In genomic region chr12:42794811-42795210, GRCh38 we compare ENCODE assay signal across 15 cellular contexts.
"Had no signal": no experiment of that assay in that cellular context is flagged by ENCODE, and none has a peak within 500 bp of the region (broad histone marks: within the 10 kb centered on the region; RNA-seq: fewer than 3 reads in every experiment).

No MANE protein-coding gene starts in this region.

- H3K36me3 ChIP-seq: lower lobe of right lung, neutrophil, transverse colon had no signal

- H3K27ac ChIP-seq: hepatocyte, lower lobe of right lung, neutrophil, skin epidermis, transverse colon had no signal

- H2AFZ ChIP-seq: hepatocyte had no signal

- H3K27me3 ChIP-seq: hepatocyte, neutrophil, transverse colon had no signal

- H3K4me1 ChIP-seq: lower lobe of right lung, transverse colon had no signal

- H3K4me1 Mint-ChIP-seq: naive thymus-derived CD4-positive, alpha-beta T cell; stimulated activated memory B cell treated with anti-CD40 and anti-IgM and Interleukin-4, amounts not matched to agents 10 μg/mL and 1 μg/mL and 100 μg/mL, for 72 hours had no signal

- H3K4me3 Mint-ChIP-seq: activated CD4-positive, alpha-beta memory T cell treated with anti-CD3 and anti-CD28 coated beads for 36 hours; activated T-cell treated with anti-CD3 and anti-CD28 coated beads, Interleukin-2, amount 50 U/mL, for 4 hours; naive thymus-derived CD4-positive, alpha-beta T cell; stimulated activated memory B cell treated with anti-CD40 and anti-IgM and Interleukin-4, amounts not matched to agents 10 μg/mL and 1 μg/mL and 100 μg/mL, for 72 hours had no signal

- H3K9me3 ChIP-seq: lower lobe of right lung, neutrophil, transverse colon had no signal

- H3K27me3 Mint-ChIP-seq: activated CD4-positive, alpha-beta memory T cell treated with anti-CD3 and anti-CD28 coated beads for 36 hours; naive thymus-derived CD4-positive, alpha-beta T cell; stimulated activated memory B cell treated with anti-CD40 and anti-IgM and Interleukin-4, amounts not matched to agents 10 μg/mL and 1 μg/mL and 100 μg/mL, for 72 hours had no signal

- H3K27ac Mint-ChIP-seq: activated CD4-positive, alpha-beta memory T cell treated with anti-CD3 and anti-CD28 coated beads for 36 hours; activated naive CD4-positive, alpha-beta T cell treated with anti-CD3 and anti-CD28 coated beads, Interleukin-2, amount 50 U/mL, for 72 hours; naive thymus-derived CD4-positive, alpha-beta T cell; stimulated activated memory B cell treated with anti-CD40 and anti-IgM and Interleukin-4, amounts not matched to agents 10 μg/mL and 1 μg/mL and 100 μg/mL, for 72 hours had no signal

- H3K9me3 Mint-ChIP-seq: activated CD4-positive, alpha-beta memory T cell treated with anti-CD3 and anti-CD28 coated beads for 36 hours; activated naive CD4-positive, alpha-beta T cell treated with anti-CD3 and anti-CD28 coated beads, Interleukin-2, amount 50 U/mL, for 72 hours; activated T-cell treated with anti-CD3 and anti-CD28 coated beads, Interleukin-2, amount 50 U/mL, for 4 hours; stimulated activated memory B cell treated with anti-CD40 and anti-IgM and Interleukin-4, amounts not matched to agents 10 μg/mL and 1 μg/mL and 100 μg/mL, for 72 hours had no signal

- ATAC-seq: activated naive CD4-positive, alpha-beta T cell treated with anti-CD3 and anti-CD28 coated beads, Interleukin-2, amount 50 U/mL, for 72 hours; activated T-cell treated with anti-CD3 and anti-CD28 coated beads, Interleukin-2, amount 50 U/mL, for 4 hours; lower lobe of right lung; naive thymus-derived CD4-positive, alpha-beta T cell; stimulated activated memory B cell treated with anti-CD40 and anti-IgM and Interleukin-4, amounts not matched to agents 10 μg/mL and 1 μg/mL and 100 μg/mL, for 72 hours had no signal

- H3K4me3 ChIP-seq: hepatocyte, lower lobe of right lung, skin epidermis, transverse colon had no signal

- H3K4me2 ChIP-seq: hepatocyte had no signal

- FAIRE-seq: endometrium had no signal

- H3K36me3 Mint-ChIP-seq: activated CD4-positive, alpha-beta memory T cell treated with anti-CD3 and anti-CD28 coated beads for 36 hours; activated naive CD4-positive, alpha-beta T cell treated with anti-CD3 and anti-CD28 coated beads, Interleukin-2, amount 50 U/mL, for 72 hours; naive thymus-derived CD4-positive, alpha-beta T cell; stimulated activated memory B cell treated with anti-CD40 and anti-IgM and Interleukin-4, amounts not matched to agents 10 μg/mL and 1 μg/mL and 100 μg/mL, for 72 hours had no signal

- H3K79me2 ChIP-seq: hepatocyte had no signal

- DNase-seq: activated CD4-positive, alpha-beta memory T cell treated with anti-CD3 and anti-CD28 coated beads for 36 hours; activated CD4-positive, alpha-beta T cell treated with anti-CD3 and anti-CD28 coated beads for 1 hour; activated effector memory CD4-positive, alpha-beta T cell treated with anti-CD3 and anti-CD28 coated beads, Interleukin-2, amount 50 U/mL, for 16 hours; activated T-cell treated with anti-CD3 and anti-CD28 coated beads, Interleukin-2, amount 50 U/mL, for 4 hours; lower lobe of right lung; naive thymus-derived CD4-positive, alpha-beta T cell; posterior cingulate gyrus; T-helper 9 cell; transverse colon had no signal
